9 cellular contexts compared by ENCODE assay signal in the genomic region with DNA sequence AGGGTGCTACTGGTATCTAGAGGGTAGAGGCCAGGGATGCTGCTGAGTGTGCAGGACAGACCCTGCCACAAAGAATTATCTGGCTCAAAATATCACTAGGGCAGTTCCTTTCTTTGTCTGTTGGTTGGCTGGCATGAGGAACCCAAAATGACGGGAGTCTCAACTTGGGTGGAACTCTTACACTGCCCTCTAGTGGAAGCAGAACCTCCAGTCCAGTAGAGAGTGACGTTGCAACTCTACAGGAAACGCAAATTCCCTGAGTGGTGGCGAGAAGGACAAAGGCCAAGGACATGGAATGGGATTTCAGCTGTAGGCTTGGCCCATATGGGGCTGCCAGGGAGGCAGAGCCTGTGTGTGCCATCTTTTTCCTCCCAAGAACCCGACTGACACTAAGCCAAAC. TPM values are rescaled to one million over a fixed set of nuclear protein-coding genes. Genes with fewer than 3 reads are reported as not detected.
DNase-seq lines count a peak whose midpoint lies in the region; ATAC-seq and TF ChIP-seq lines count a peak whose summit lies in the region.
"Had no signal": no experiment of that assay in that cellular context is flagged by ENCODE, and none has a peak within 500 bp of the region (broad histone marks: within the 10 kb centered on the region; RNA-seq: fewer than 3 reads in every experiment).

No MANE protein-coding gene starts in this region.

- no CpG with 5 or more reads among the region's 5 CpGs for WGBS in mesendoderm (ENCODE audit: extremely low coverage, insufficient coverage, low lambda C conversion rate)

- H3K4me2 ChIP-seq in DOHH2 (ENCODE audit: low read length), result no peak overlapping the region
- H3K4me2 ChIP-seq in mesendoderm (ENCODE audit: low read length), result no peak overlapping the region

- no peaks in the 10 kb centered on the region for H3K79me1 ChIP-seq in mesendoderm (ENCODE audit: low read length)

- ATAC-seq in activated naive CD4-positive, alpha-beta T cell treated with anti-CD3 and anti-CD28 coated beads, Interleukin-2, amount 50 U/mL, for 72 hours, result no peak

- H3K36me3 Mint-ChIP-seq in HFFc6 (ENCODE audit: low read depth), result peaks cover 5% of the 10 kb centered on the region
- no peaks in the 10 kb centered on the region for H3K36me3 Mint-ChIP-seq in activated naive CD4-positive, alpha-beta T cell treated with anti-CD3 and anti-CD28 coated beads, Interleukin-2, amount 50 U/mL, for 72 hours

- H3K4me1 ChIP-seq in DOHH2 (ENCODE audit: control insufficient read depth, low read length) (no peaks in the 10 kb centered on the region), mesendoderm (ENCODE audit: control insufficient read depth, low read depth, low read length) (no peaks in the 10 kb centered on the region)

- no peak overlapping the region for H3K18ac ChIP-seq in mesendoderm (ENCODE audit: low read length)

- no peak overlapping the region for H3K27ac Mint-ChIP-seq in HFFc6
- H3K27ac Mint-ChIP-seq in activated naive CD4-positive, alpha-beta T cell treated with anti-CD3 and anti-CD28 coated beads, Interleukin-2, amount 50 U/mL, for 72 hours, result no peak overlapping the region

- H2BK5ac ChIP-seq in mesendoderm (ENCODE audit: low read length), result no peak overlapping the region

- H3K4me3 Mint-ChIP-seq in HFFc6, result no peak overlapping the region

- H3K27me3 ChIP-seq in DOHH2 (ENCODE audit: control insufficient read depth, low read length), result peaks cover 9% of the 10 kb centered on the region; the same call in 1 of the 2 replicates
- H3K27me3 ChIP-seq in mesendoderm (ENCODE audit: insufficient read depth, low read length, poor library complexity), result no peaks in the 10 kb centered on the region
- H3K27me3 ChIP-seq: suprapubic skin had no signal

- H3K27me3 Mint-ChIP-seq in HFFc6 (ENCODE audit: insufficient read depth), result peaks cover 3% of the 10 kb centered on the region; the same call in 1 of the 2 replicates

- peak overlapping the region; percentile 60 for H4K5ac ChIP-seq in mesendoderm (ENCODE audit: low read length)

- peaks cover 27% of the 10 kb centered on the region for H3K9me3 ChIP-seq in DOHH2 (ENCODE audit: control insufficient read depth, insufficient read depth, low read length)
- H3K9me3 ChIP-seq: suprapubic skin had no signal

- no peak overlapping the region for H2BK15ac ChIP-seq in mesendoderm (replicated peaks; ENCODE audit: low read depth)

- no peak for DNase-seq in HFFc6
- peak; percentile 24 for DNase-seq in amniotic epithelial cell (ENCODE audit: low read depth)
- peak; percentile 86 for DNase-seq in mesendoderm
- no peak for DNase-seq in activated naive CD4-positive, alpha-beta T cell treated with anti-CD3 and anti-CD28 coated beads, Interleukin-2, amount 50 U/mL, for 72 hours (ENCODE audit: low spot score in 2 of 2)
- DNase-seq in putamen (ENCODE audit: low spot score), result no peak
- DNase-seq in EL, result no peak
- DNase-seq in stimulated activated naive CD4-positive, alpha-beta T cell treated with Interleukin-2 at 50 U/mL for 16 hours (lab: John Stamatoyannopoulos, UW), result no peak

- H3K4me1 Mint-ChIP-seq in HFFc6 (ENCODE audit: low read depth), result 0 out of 2 replicates have a peak, but pooled peaks cover 5% of the 10 kb centered on the region

- no peak overlapping the region for H3K23ac ChIP-seq in mesendoderm (ENCODE audit: low read length)

- H3K79me2 ChIP-seq in DOHH2 (ENCODE audit: control insufficient read depth, low read length) (no peaks in the 10 kb centered on the region), mesendoderm (ENCODE audit: control insufficient read depth, insufficient read depth, low read length) (no peaks in the 10 kb centered on the region)

- H2BK120ac ChIP-seq in mesendoderm (ENCODE audit: low read depth, low read length), result no peak overlapping the region

- no peaks in the 10 kb centered on the region for H3F3A ChIP-seq in DOHH2 (ENCODE audit: control insufficient read depth, insufficient read depth)

- H3K9me2 ChIP-seq in DOHH2 (replicated peaks; ENCODE audit: control insufficient read depth, low read length), result no peaks in the 10 kb centered on the region

- peaks cover 4% of the 10 kb centered on the region for H3K9me3 Mint-ChIP-seq in HFFc6
- H3K9me3 Mint-ChIP-seq in activated naive CD4-positive, alpha-beta T cell treated with anti-CD3 and anti-CD28 coated beads, Interleukin-2, amount 50 U/mL, for 72 hours, result no peaks in the 10 kb centered on the region

- no peak overlapping the region for H3K4ac ChIP-seq in mesendoderm (ENCODE audit: low read depth, low read length)

- no peak overlapping the region for H3K4me3 ChIP-seq in DOHH2 (ENCODE audit: low read length)
- H3K4me3 ChIP-seq in mesendoderm (ENCODE audit: low read length), result no peak overlapping the region
- H3K4me3 ChIP-seq: suprapubic skin had no signal

- no peak overlapping the region for H4K8ac ChIP-seq in mesendoderm (ENCODE audit: low read depth, low read length)

- H4K20me1 ChIP-seq in DOHH2 (ENCODE audit: control insufficient read depth, insufficient read depth, low read depth, low read length), result no peaks in the 10 kb centered on the region

- no peak overlapping the region for H3K56ac ChIP-seq in mesendoderm (ENCODE audit: low read length)

- TF ChIP-seq CTCF in DOHH2 (IDR thresholded peaks at IDR 0.05; ENCODE audit: low read depth, low read length, poor library complexity, severe bottlenecking) (peak; percentile 84), HFFc6 (IDR thresholded peaks at IDR 0.05) (peak; percentile 67)

- H3K27ac ChIP-seq in DOHH2 (ENCODE audit: low read depth, low read length), result no peak overlapping the region
- H3K27ac ChIP-seq in mesendoderm (ENCODE audit: low read depth, low read length), result no peak overlapping the region
- H3K27ac ChIP-seq: suprapubic skin had no signal

- no peak overlapping the region for H2AK5ac ChIP-seq in mesendoderm (ENCODE audit: low read length)

- H3K36me3 ChIP-seq in DOHH2 (ENCODE audit: control insufficient read depth, low read length) (no peaks in the 10 kb centered on the region), mesendoderm (ENCODE audit: control insufficient read depth, insufficient read depth, low read length) (no peaks in the 10 kb centered on the region)
- H3K36me3 ChIP-seq: suprapubic skin had no signal

- no peak overlapping the region for H3K9ac ChIP-seq in mesendoderm (ENCODE audit: low read length)

RNA-seq across cellular contexts. Expression of a gene that starts 47.1 kb away (rescaled TPM):
- 100 to 1,000 TPM in 3 of 6 experiments, 10 to 100 TPM in 3; 86.8 to 107 (median 99.8) TPM for total RNA-seq in HFFc6 (2021; fragmentation: NEBNext Ultra II Directional; extraction: Animal tissue kit (Norgen Biotek cat#: 25700))
- 38.2 TPM for polyA plus RNA-seq in mesendoderm (2013, experiment 1 of 2)
- 38.0 TPM for polyA plus RNA-seq in mesendoderm (2013, experiment 2 of 2)
- 10 to 100 TPM; 54.7 to 61.9 TPM for total RNA-seq in activated naive CD4-positive, alpha-beta T cell treated with anti-CD3 and anti-CD28 coated beads, Interleukin-2, amount 50 U/mL, for 72 hours

Comparison
In these comparisons a context has a peak if more than half of its experiments do, and no peak if none do; other contexts are left out.
1. DNase-seq: peak in amniotic epithelial cell (single experiment) and mesendoderm (single experiment); none in HFFc6 (single experiment), activated naive CD4-positive, alpha-beta T cell treated with anti-CD3 and anti-CD28 coated beads, Interleukin-2, amount 50 U/mL, for 72 hours (0 of 2), putamen (single experiment), EL (single experiment) and stimulated activated naive CD4-positive, alpha-beta T cell treated with Interleukin-2 at 50 U/mL for 16 hours (single experiment).